8 cellular contexts compared by ENCODE assay signal in genomic region chr17:17042381-17042736, GRCh38. TPM values are rescaled to one million over a fixed set of nuclear protein-coding genes. Genes with fewer than 3 reads are reported as not detected.
DNase-seq lines count a peak whose midpoint lies in the region; ATAC-seq and TF ChIP-seq lines count a peak whose summit lies in the region.

MPRIP (plus strand) TSS chr17:17042457; CDS start chr17:17042849, 392 bp downstream.

- TF ChIP-seq POLR2A in upper lobe of left lung (IDR thresholded peaks at IDR 0.05) = no peak

- no peaks in the 10 kb centered on the region for H3K9me3 Mint-ChIP-seq in CD4-positive, alpha-beta T cell
- no peaks in the 10 kb centered on the region for H3K9me3 Mint-ChIP-seq in central memory CD8-positive, alpha-beta T cell
- H3K9me3 Mint-ChIP-seq in memory B cell = no peaks in the 10 kb centered on the region

- H3K36me3 Mint-ChIP-seq in CD4-positive, alpha-beta T cell (ENCODE audit: low read depth) = peaks cover 5% of the 10 kb centered on the region
- peaks cover 5% of the 10 kb centered on the region for H3K36me3 Mint-ChIP-seq in central memory CD8-positive, alpha-beta T cell (ENCODE audit: insufficient read depth)
- H3K36me3 Mint-ChIP-seq in memory B cell = no peaks in the 10 kb centered on the region

- no peaks in the 10 kb centered on the region for H3K27me3 ChIP-seq in CD4-positive, alpha-beta T cell (ENCODE audit: control insufficient read depth, insufficient read depth, low read length)
- H3K27me3 ChIP-seq in upper lobe of left lung = no peaks in the 10 kb centered on the region

- TF ChIP-seq EP300 in upper lobe of left lung (IDR thresholded peaks at IDR 0.05) = no peak

- no peak for DNase-seq in CD4-positive, alpha-beta T cell
- DNase-seq in HT1080 (ENCODE audit: low read depth) (no peak), memory B cell (ENCODE audit: low spot score in 2 of 2) (no peak), upper lobe of left lung (no peak), NCI-H1092 (lab: John Stamatoyannopoulos, UW) (no peak), cortex of kidney (lab: John Stamatoyannopoulos, UW) (no peak)
- no peak for DNase-seq in central memory CD8-positive, alpha-beta T cell (ENCODE audit: low spot score in 2 of 2)

- H3K4me3 Mint-ChIP-seq in CD4-positive, alpha-beta T cell = peak within 1 kb of the TSS; percentile 99
- peak within 1 kb of the TSS; percentile 95 for H3K4me3 Mint-ChIP-seq in central memory CD8-positive, alpha-beta T cell
- H3K4me3 Mint-ChIP-seq in memory B cell = peak within 1 kb of the TSS; percentile 91

- whole genome bisulfite sequencing in upper lobe of left lung, 2 donors = no CpG with 5 or more reads among the region's 68 CpGs

- H3K9me3 ChIP-seq in CD4-positive, alpha-beta T cell (ENCODE audit: control insufficient read depth, low read length) = no peaks in the 10 kb centered on the region
- no peaks in the 10 kb centered on the region for H3K9me3 ChIP-seq in upper lobe of left lung

- H3K4me3 ChIP-seq in upper lobe of left lung = peak within 1 kb of the TSS; percentile 74 to 83 (median 80)

- peak within 1 kb of the TSS; percentile 93 for H3K27ac Mint-ChIP-seq in CD4-positive, alpha-beta T cell
- peak within 1 kb of the TSS; percentile 90 for H3K27ac Mint-ChIP-seq in central memory CD8-positive, alpha-beta T cell (ENCODE audit: low read depth)
- H3K27ac Mint-ChIP-seq in memory B cell = peak within 1 kb of the TSS; percentile 64

- peaks cover 42 to 53% (median 48%) of the 10 kb centered on the region in 4 donors for H3K4me1 ChIP-seq in upper lobe of left lung

- H3K4me1 Mint-ChIP-seq in CD4-positive, alpha-beta T cell (ENCODE audit: low read depth) = peaks cover 50% of the 10 kb centered on the region
- H3K4me1 Mint-ChIP-seq in central memory CD8-positive, alpha-beta T cell = peaks cover 49% of the 10 kb centered on the region
- peaks cover 39% of the 10 kb centered on the region for H3K4me1 Mint-ChIP-seq in memory B cell

- intact Hi-C loops in CD4-positive, alpha-beta T cell (cut with DNase I, micrococcal nuclease) = loop anchor here in 1 of 2 experiments (2.0 to 5.0 kb wide), 4 partner anchors 194 to 996 kb away; partner anchors contain the start of genes ATPAF2, COPS3, FLCN and GID4

- no peaks in the 10 kb centered on the region for H3K27me3 Mint-ChIP-seq in CD4-positive, alpha-beta T cell
- H3K27me3 Mint-ChIP-seq in central memory CD8-positive, alpha-beta T cell = no peaks in the 10 kb centered on the region
- H3K27me3 Mint-ChIP-seq in memory B cell = no peaks in the 10 kb centered on the region

- CTCF ChIA-PET in CD4-positive, alpha-beta T cell (lab: Charles Lee) = interaction anchor here (0.9 kb wide), 1 partner anchor 11 kb away, joined by 3 read pairs; no protein-coding TSS in a partner anchor

- H3K36me3 ChIP-seq in upper lobe of left lung = no peaks in the 10 kb centered on the region

- no peak within 1 kb of the TSS for H3K27ac ChIP-seq in CD4-positive, alpha-beta T cell (ENCODE audit: low read depth, low read length)
- peak within 1 kb of the TSS; percentile 84 to 89 (median 86) for H3K27ac ChIP-seq in upper lobe of left lung

- no peak for TF ChIP-seq CTCF in CD4-positive, alpha-beta T cell (IDR thresholded peaks at IDR 0.05)
- TF ChIP-seq CTCF in upper lobe of left lung (IDR thresholded peaks at IDR 0.05) = no peak

- peak; percentile 15 for ATAC-seq in CD4-positive, alpha-beta T cell (ENCODE audit: poor library complexity)
- ATAC-seq in central memory CD8-positive, alpha-beta T cell (replicated peaks; ENCODE audit: extremely low read depth, poor library complexity, severe bottlenecking) = peak; percentile 25
- ATAC-seq in memory B cell (ENCODE audit: low read depth) (peak; percentile 8), upper lobe of left lung (ENCODE audit: low FRiP score in 2 of 2) (no peak), GM21390 (IDR thresholded peaks at IDR 0.05; ENCODE audit: unreplicated experiment) (no peak)

- POLR2A ChIA-PET in CD4-positive, alpha-beta T cell (lab: Charles Lee) = interaction anchor here (0.8 to 1.7 kb wide), 4 partner anchors 11 to 77 kb away, joined by 3 to 8 read pairs (median 4); no protein-coding TSS in a partner anchor

RNA-seq across cellular contexts. Expression of gene MPRIP, which starts in this region (rescaled TPM):
- 100 to 1,000 TPM; 176 to 188 TPM for total RNA-seq in CD4-positive, alpha-beta T cell
- total RNA-seq in HT1080 (2014; rRNA removed; shearing (Covaris generic)) = 290 and 340 TPM in 2 replicates
- polyA plus RNA-seq in HT1080 (2015; cell fraction: cytosol; rRNA removed) = 179 and 190 TPM in 2 replicates
- polyA plus RNA-seq in HT1080 (2015; cell fraction: nucleus; rRNA removed) = 243 and 291 TPM in 2 replicates
- total RNA-seq in upper lobe of left lung = 100 to 1,000 TPM; 201 to 380 (median 285) TPM

Comparison
In these comparisons a context has a peak if more than half of its experiments do, and no peak if none do; other contexts are left out.
1. ATAC-seq: peak in CD4-positive, alpha-beta T cell (single experiment), central memory CD8-positive, alpha-beta T cell (single experiment) and memory B cell (single experiment); none in upper lobe of left lung (0 of 2) and GM21390 (single experiment).
2. Peak in every context shown above with its lines, with median percentiles within 50 percentile points of each other: H3K27ac Mint-ChIP-seq and H3K4me3 Mint-ChIP-seq.